23 cellular contexts compared by ENCODE assay signal in genomic region chr9:92278117-92278516, GRCh38.
DNase-seq lines count a peak whose midpoint lies in the region; ATAC-seq and TF ChIP-seq lines count a peak whose summit lies in the region.
"Had no signal": no experiment of that assay in that cellular context is flagged by ENCODE, and none has a peak within 500 bp of the region (broad histone marks: within the 10 kb centered on the region; RNA-seq: fewer than 3 reads in every experiment).

No MANE protein-coding gene starts in this region.

- peak; percentile 92 for ATAC-seq in SK-N-SH treated with all-trans-retinoic acid at 6 μM for 48 hours
- ATAC-seq in GM18517 (IDR thresholded peaks at IDR 0.05; ENCODE audit: unreplicated experiment): no peak
- no peak for ATAC-seq in HG02763 (IDR thresholded peaks at IDR 0.05; ENCODE audit: unreplicated experiment)
- no peak for ATAC-seq in HG03342 (IDR thresholded peaks at IDR 0.05; ENCODE audit: unreplicated experiment)
- ATAC-seq: effector memory CD8-positive, alpha-beta T cell; left colon; mucosa of descending colon; sciatic nerve had no signal

- no peak overlapping the region for H2AFZ ChIP-seq in ACC112 (ENCODE audit: low read length, unreplicated experiment)

- peaks cover 67% of the 10 kb centered on the region for H3K36me3 ChIP-seq in ACC112 (ENCODE audit: insufficient read depth, low read length)

- peak; percentile 69 for DNase-seq in ELR (ENCODE audit: low read depth)
- DNase-seq in epithelial cell of esophagus (ENCODE audit: low read depth): peak; percentile 27
- no peak for DNase-seq in GM13977 (ENCODE audit: low spot score)
- DNase-seq: activated CD4-positive, alpha-beta T cell treated with anti-CD3 and anti-CD28 coated beads, Interleukin-2, amount 10 ng/mL, durations not matched to agents 24 days and 14 days; activated T-cell treated with anti-CD3 and anti-CD28 coated beads, Interleukin-2, amount 50 U/mL, for 1 hour; Calu3; central memory CD4-positive, alpha-beta T cell; effector memory CD8-positive, alpha-beta T cell; H9; Kasumi-1; left colon; mucosa of descending colon; NCI-H1417; NCI-H2171; nucleus accumbens; stimulated activated CD4-positive, alpha-beta T cell treated with anti-CD3 and anti-CD28 coated beads, Interleukin-1b, Interleukin-23, amount 100 ng/mL, for 48 hours had no signal

- no peak overlapping the region for H3K4me3 ChIP-seq in ACC112 (ENCODE audit: low read depth, low read length)
- no peak overlapping the region for H3K4me3 ChIP-seq in epithelial cell of esophagus (ENCODE audit: low read length)
- H3K4me3 ChIP-seq: mucosa of descending colon, SK-N-MC had no signal

- H3K27me3 ChIP-seq in ACC112 (ENCODE audit: insufficient read depth, low read length): no peaks in the 10 kb centered on the region

- in situ Hi-C loops in GM13977 (cut with MboI; ENCODE audit: low pct_unique_long_range_greater_than_20kb, low sequenced_read_pairs, unreplicated experiment): no loop called here

- TF ChIP-seq CTCF in epithelial cell of esophagus (IDR thresholded peaks at IDR 0.05; ENCODE audit: insufficient read depth, low read depth, low read length, missing control alignments) (no peak), GM13977 (IDR thresholded peaks at IDR 0.05; ENCODE audit: extremely low read depth, insufficient read depth, missing control alignments) (no peak)

- peaks cover 5% of the 10 kb centered on the region for H3K4me1 ChIP-seq in ACC112 (ENCODE audit: control insufficient read depth, insufficient read depth, low read length, unreplicated experiment)

- H3K27ac ChIP-seq in ACC112 (ENCODE audit: low read depth, low read length): 0 out of 2 replicates have a peak overlapping the region, but pooled peaks have one; percentile 1
- H3K27ac ChIP-seq: SK-N-MC had no signal

- peaks cover 12% of the 10 kb centered on the region for H3K79me2 ChIP-seq in ACC112 (ENCODE audit: control insufficient read depth, insufficient read depth, low read length, unreplicated experiment)

TF ChIP-seq in SK-N-SH treated with all-trans-retinoic acid at 6 μM for 48 hours, 23 proteins besides CTCF, POLR2A, EP300 and RAD21:
- no peak for TF ChIP-seq ZFP30 (CRISPR knock-in tag; IDR thresholded peaks at IDR 0.05)
- no peak for TF ChIP-seq ESRRG (CRISPR knock-in tag; IDR thresholded peaks at IDR 0.05)
- no peak for TF ChIP-seq CSDC2 (CRISPR knock-in tag; IDR thresholded peaks at IDR 0.05)
- no peak for TF ChIP-seq TOX (CRISPR knock-in tag; IDR thresholded peaks at IDR 0.05; ENCODE audit: borderline replicate concordance)
- no peak for TF ChIP-seq CREB5 (CRISPR knock-in tag; IDR thresholded peaks at IDR 0.05; ENCODE audit: low read depth)
- no peak for TF ChIP-seq PPARA (CRISPR knock-in tag; IDR thresholded peaks at IDR 0.05; ENCODE audit: borderline replicate concordance)
- TF ChIP-seq, protein P1, sequence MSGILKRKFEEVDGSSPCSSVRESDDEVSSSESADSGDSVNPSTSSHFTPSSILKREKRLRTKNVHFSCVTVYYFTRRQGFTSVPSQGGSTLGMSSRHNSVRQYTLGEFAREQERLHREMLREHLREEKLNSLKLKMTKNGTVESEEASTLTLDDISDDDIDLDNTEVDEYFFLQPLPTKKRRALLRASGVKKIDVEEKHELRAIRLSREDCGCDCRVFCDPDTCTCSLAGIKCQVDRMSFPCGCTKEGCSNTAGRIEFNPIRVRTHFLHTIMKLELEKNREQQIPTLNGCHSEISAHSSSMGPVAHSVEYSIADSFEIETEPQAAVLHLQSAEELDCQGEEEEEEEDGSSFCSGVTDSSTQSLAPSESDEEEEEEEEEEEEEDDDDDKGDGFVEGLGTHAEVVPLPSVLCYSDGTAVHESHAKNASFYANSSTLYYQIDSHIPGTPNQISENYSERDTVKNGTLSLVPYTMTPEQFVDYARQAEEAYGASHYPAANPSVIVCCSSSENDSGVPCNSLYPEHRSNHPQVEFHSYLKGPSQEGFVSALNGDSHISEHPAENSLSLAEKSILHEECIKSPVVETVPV (CRISPR knock-in tag; IDR thresholded peaks at IDR 0.05): no peak
- TF ChIP-seq SNAI2 (CRISPR knock-in tag; IDR thresholded peaks at IDR 0.05): no peak
- no peak for TF ChIP-seq ZFP3 (CRISPR knock-in tag; IDR thresholded peaks at IDR 0.05)
- TF ChIP-seq RARB (CRISPR knock-in tag; IDR thresholded peaks at IDR 0.05): no peak
